In genomic region chr14:33065634-33066033, GRCh38 we compare ENCODE assay signal across 13 cellular contexts.
"Had no signal": no experiment of that assay in that cellular context is flagged by ENCODE, and none has a peak within 500 bp of the region (broad histone marks: within the 10 kb centered on the region; RNA-seq: fewer than 3 reads in every experiment).

No MANE protein-coding gene starts in this region.

- ATAC-seq: effector memory CD8-positive, alpha-beta T cell; esophagus mucosa; foreskin keratinocyte; gastrocnemius medialis; gastroesophageal sphincter; heart left ventricle; heart right ventricle had no signal

- H3K4me3 ChIP-seq: colonic mucosa, coronary artery, dorsolateral prefrontal cortex, esophagus muscularis mucosa, esophagus squamous epithelium, gastrocnemius medialis, gastroesophageal sphincter, heart left ventricle, heart right ventricle had no signal

- H3K27me3 ChIP-seq: colonic mucosa, dorsolateral prefrontal cortex, esophagus muscularis mucosa, esophagus squamous epithelium, gastrocnemius medialis, gastroesophageal sphincter, heart left ventricle, heart right ventricle had no signal

- H3K27ac ChIP-seq: colonic mucosa, coronary artery, epithelial cell of prostate, esophagus muscularis mucosa, esophagus squamous epithelium, foreskin keratinocyte, gastrocnemius medialis, gastroesophageal sphincter, heart left ventricle, heart right ventricle had no signal

- H3K9me3 ChIP-seq: colonic mucosa, esophagus muscularis mucosa, esophagus squamous epithelium, gastrocnemius medialis, gastroesophageal sphincter, heart left ventricle, heart right ventricle had no signal

- H3K36me3 ChIP-seq: colonic mucosa, esophagus muscularis mucosa, esophagus squamous epithelium, gastrocnemius medialis, gastroesophageal sphincter, heart left ventricle, heart right ventricle had no signal
